Comparison of ENCODE assay signal across 1 cellular context in the genomic region with DNA sequence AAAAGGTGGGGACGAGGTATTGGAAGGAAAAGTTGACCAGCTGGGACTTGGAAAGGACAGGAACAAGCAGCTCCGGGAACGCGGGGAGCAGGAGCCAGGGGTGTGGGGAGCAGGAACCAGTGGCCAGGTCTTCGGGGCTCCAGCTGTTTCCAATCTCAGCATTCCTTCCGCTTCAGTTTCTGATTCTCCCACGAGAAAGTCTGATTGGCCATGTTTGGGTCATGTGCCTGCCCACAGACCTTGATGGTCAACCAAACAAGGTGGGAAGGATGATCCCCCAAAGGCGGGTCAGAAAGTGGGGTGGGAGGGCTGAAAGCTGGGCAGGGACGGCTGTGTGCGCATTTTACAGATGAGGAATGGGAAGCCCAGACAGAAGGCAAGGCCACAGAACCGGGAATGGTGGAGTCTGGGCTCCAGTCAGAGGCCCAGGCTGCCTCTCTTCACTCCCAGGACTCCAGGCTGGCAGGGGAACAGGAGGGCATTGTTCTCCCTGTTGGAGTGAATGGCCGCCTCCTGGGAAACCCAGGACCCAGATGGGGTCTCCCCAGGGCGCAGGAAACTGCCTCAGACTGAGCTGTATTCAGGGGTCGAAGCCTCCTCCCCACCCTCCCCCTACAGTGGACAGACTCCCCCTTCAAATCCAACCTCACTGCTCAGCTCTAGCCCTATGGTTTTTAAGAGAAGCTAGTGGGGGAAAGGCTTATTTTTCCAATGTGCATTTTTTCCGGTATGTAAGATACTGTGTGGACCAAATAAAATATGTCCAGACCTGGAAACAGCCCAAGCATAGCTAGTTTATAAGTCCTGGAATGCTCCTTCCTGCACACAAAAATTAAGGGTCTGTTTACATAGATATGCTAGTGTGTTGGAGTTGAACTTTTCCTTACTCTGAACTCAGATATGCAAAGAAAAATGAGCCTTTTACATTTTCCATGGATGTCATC.
TF ChIP-seq lines count a peak whose summit lies in the region.

No MANE protein-coding gene starts in this region.

TF ChIP-seq in HepG2, 621 proteins besides CTCF, POLR2A, EP300 and RAD21 (continued from another document and continues in another):
- TF ChIP-seq, protein P1, sequence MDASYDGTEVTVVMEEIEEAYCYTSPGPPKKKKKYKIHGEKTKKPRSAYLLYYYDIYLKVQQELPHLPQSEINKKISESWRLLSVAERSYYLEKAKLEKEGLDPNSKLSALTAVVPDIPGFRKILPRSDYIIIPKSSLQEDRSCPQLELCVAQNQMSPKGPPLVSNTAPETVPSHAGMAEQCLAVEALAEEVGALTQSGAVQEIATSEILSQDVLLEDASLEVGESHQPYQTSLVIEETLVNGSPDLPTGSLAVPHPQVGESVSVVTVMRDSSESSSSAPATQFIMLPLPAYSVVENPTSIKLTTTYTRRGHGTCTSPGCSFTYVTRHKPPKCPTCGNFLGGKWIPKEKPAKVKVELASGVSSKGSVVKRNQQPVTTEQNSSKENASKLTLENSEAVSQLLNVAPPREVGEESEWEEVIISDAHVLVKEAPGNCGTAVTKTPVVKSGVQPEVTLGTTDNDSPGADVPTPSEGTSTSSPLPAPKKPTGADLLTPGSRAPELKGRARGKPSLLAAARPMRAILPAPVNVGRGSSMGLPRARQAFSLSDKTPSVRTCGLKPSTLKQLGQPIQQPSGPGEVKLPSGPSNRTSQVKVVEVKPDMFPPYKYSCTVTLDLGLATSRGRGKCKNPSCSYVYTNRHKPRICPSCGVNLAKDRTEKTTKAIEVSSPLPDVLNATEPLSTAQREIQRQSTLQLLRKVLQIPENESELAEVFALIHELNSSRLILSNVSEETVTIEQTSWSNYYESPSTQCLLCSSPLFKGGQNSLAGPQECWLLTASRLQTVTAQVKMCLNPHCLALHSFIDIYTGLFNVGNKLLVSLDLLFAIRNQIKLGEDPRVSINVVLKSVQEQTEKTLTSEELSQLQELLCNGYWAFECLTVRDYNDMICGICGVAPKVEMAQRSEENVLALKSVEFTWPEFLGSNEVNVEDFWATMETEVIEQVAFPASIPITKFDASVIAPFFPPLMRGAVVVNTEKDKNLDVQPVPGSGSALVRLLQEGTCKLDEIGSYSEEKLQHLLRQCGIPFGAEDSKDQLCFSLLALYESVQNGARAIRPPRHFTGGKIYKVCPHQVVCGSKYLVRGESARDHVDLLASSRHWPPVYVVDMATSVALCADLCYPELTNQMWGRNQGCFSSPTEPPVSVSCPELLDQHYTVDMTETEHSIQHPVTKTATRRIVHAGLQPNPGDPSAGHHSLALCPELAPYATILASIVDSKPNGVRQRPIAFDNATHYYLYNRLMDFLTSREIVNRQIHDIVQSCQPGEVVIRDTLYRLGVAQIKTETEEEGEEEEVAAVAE (CRISPR knock-in tag; IDR thresholded peaks at IDR 0.05; ENCODE audit: borderline replicate concordance), result no peak
- TF ChIP-seq TRIM24 (CRISPR knock-in tag; IDR thresholded peaks at IDR 0.05) (no peak), ZFY (CRISPR knock-in tag; IDR thresholded peaks at IDR 0.05) (no peak; the same call in 1 of the 2 replicates), ZNF121 (CRISPR knock-in tag; IDR thresholded peaks at IDR 0.05) (no peak), ZNF562 (CRISPR knock-in tag; IDR thresholded peaks at IDR 0.05; ENCODE audit: borderline replicate concordance) (no peak), ZSCAN30 (CRISPR knock-in tag; IDR thresholded peaks at IDR 0.05) (no peak), EED (CRISPR knock-in tag; IDR thresholded peaks at IDR 0.05) (no peak), ADNP (CRISPR knock-in tag; IDR thresholded peaks at IDR 0.05) (0 out of 2 replicates have a peak, but pooled peaks have one; percentile 6), NR3C1 (CRISPR knock-in tag; IDR thresholded peaks at IDR 0.05) (no peak), TARDBP (CRISPR knock-in tag; IDR thresholded peaks at IDR 0.05) (no peak), STAG1 (CRISPR knock-in tag; IDR thresholded peaks at IDR 0.05) (no peak), TAF1 (CRISPR knock-in tag; IDR thresholded peaks at IDR 0.05) (no peak), MED13 (CRISPR knock-in tag; IDR thresholded peaks at IDR 0.05) (no peak), ZNF138 (CRISPR knock-in tag; IDR thresholded peaks at IDR 0.05; ENCODE audit: low read depth) (no peak), ZFP36L2 (CRISPR knock-in tag; IDR thresholded peaks at IDR 0.05) (no peak), XRCC5 (optimal IDR thresholded peaks at IDR 0.05; ENCODE audit: low read length) (peak; percentile 44), MAZ (IDR thresholded peaks at IDR 0.05; ENCODE audit: borderline replicate concordance, low read depth, low read length) (no peak), MAZ (CRISPR knock-in tag; IDR thresholded peaks at IDR 0.05; ENCODE audit: low read depth) (no peak), ZNF143 (CRISPR knock-in tag; IDR thresholded peaks at IDR 0.05) (no peak), IRF2 (CRISPR knock-in tag; IDR thresholded peaks at IDR 0.05) (no peak), MIXL1 (CRISPR knock-in tag; IDR thresholded peaks at IDR 0.05) (no peak), ZMAT3 (CRISPR knock-in tag; conservative IDR thresholded peaks at IDR 0.05) (no peak), NFATC3 (CRISPR knock-in tag; IDR thresholded peaks at IDR 0.05) (no peak), FOXJ3 (CRISPR knock-in tag; IDR thresholded peaks at IDR 0.05; ENCODE audit: borderline replicate concordance) (no peak), ZFP41 (CRISPR knock-in tag; IDR thresholded peaks at IDR 0.05; ENCODE audit: borderline replicate concordance) (no peak), THAP11 (CRISPR knock-in tag; IDR thresholded peaks at IDR 0.05) (0 out of 2 replicates have a peak, but pooled peaks have one; percentile 8), ARNT2 (CRISPR knock-in tag; IDR thresholded peaks at IDR 0.05; ENCODE audit: low read depth) (no peak), POGZ (CRISPR knock-in tag; IDR thresholded peaks at IDR 0.05) (no peak), ZNF607 (CRISPR knock-in tag; IDR thresholded peaks at IDR 0.05; ENCODE audit: borderline replicate concordance) (no peak), ZNF160 (CRISPR knock-in tag; IDR thresholded peaks at IDR 0.05) (no peak), ELF3 (CRISPR knock-in tag; IDR thresholded peaks at IDR 0.05) (no peak), ZNF510 (CRISPR knock-in tag; IDR thresholded peaks at IDR 0.05; ENCODE audit: low read depth) (no peak), ZNF383 (CRISPR knock-in tag; IDR thresholded peaks at IDR 0.05; ENCODE audit: borderline replicate concordance) (no peak), NPAS2 (CRISPR knock-in tag; IDR thresholded peaks at IDR 0.05; ENCODE audit: borderline replicate concordance) (no peak)
- TF ChIP-seq, protein P2, sequence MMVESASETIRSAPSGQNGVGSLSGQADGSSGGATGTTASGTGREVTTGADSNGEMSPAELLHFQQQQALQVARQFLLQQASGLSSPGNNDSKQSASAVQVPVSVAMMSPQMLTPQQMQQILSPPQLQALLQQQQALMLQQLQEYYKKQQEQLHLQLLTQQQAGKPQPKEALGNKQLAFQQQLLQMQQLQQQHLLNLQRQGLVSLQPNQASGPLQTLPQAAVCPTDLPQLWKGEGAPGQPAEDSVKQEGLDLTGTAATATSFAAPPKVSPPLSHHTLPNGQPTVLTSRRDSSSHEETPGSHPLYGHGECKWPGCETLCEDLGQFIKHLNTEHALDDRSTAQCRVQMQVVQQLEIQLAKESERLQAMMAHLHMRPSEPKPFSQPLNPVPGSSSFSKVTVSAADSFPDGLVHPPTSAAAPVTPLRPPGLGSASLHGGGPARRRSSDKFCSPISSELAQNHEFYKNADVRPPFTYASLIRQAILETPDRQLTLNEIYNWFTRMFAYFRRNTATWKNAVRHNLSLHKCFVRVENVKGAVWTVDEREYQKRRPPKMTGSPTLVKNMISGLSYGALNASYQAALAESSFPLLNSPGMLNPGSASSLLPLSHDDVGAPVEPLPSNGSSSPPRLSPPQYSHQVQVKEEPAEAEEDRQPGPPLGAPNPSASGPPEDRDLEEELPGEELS (CRISPR knock-in tag; IDR thresholded peaks at IDR 0.05), result no peak
- TF ChIP-seq, protein P3, sequence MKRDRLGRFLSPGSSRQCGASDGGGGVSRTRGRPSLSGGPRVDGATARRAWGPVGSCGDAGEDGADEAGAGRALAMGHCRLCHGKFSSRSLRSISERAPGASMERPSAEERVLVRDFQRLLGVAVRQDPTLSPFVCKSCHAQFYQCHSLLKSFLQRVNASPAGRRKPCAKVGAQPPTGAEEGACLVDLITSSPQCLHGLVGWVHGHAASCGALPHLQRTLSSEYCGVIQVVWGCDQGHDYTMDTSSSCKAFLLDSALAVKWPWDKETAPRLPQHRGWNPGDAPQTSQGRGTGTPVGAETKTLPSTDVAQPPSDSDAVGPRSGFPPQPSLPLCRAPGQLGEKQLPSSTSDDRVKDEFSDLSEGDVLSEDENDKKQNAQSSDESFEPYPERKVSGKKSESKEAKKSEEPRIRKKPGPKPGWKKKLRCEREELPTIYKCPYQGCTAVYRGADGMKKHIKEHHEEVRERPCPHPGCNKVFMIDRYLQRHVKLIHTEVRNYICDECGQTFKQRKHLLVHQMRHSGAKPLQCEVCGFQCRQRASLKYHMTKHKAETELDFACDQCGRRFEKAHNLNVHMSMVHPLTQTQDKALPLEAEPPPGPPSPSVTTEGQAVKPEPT (CRISPR knock-in tag; IDR thresholded peaks at IDR 0.05; ENCODE audit: low read depth), result no peak
- TF ChIP-seq, protein P4, sequence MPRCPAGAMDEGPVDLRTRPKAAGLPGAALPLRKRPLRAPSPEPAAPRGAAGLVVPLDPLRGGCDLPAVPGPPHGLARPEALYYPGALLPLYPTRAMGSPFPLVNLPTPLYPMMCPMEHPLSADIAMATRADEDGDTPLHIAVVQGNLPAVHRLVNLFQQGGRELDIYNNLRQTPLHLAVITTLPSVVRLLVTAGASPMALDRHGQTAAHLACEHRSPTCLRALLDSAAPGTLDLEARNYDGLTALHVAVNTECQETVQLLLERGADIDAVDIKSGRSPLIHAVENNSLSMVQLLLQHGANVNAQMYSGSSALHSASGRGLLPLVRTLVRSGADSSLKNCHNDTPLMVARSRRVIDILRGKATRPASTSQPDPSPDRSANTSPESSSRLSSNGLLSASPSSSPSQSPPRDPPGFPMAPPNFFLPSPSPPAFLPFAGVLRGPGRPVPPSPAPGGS (CRISPR knock-in tag; IDR thresholded peaks at IDR 0.05), result no peak
- TF ChIP-seq, protein P5, sequence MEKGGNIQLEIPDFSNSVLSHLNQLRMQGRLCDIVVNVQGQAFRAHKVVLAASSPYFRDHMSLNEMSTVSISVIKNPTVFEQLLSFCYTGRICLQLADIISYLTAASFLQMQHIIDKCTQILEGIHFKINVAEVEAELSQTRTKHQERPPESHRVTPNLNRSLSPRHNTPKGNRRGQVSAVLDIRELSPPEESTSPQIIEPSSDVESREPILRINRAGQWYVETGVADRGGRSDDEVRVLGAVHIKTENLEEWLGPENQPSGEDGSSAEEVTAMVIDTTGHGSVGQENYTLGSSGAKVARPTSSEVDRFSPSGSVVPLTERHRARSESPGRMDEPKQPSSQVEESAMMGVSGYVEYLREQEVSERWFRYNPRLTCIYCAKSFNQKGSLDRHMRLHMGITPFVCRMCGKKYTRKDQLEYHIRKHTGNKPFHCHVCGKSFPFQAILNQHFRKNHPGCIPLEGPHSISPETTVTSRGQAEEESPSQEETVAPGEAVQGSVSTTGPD (CRISPR knock-in tag; IDR thresholded peaks at IDR 0.05), result no peak
- TF ChIP-seq, protein P6, sequence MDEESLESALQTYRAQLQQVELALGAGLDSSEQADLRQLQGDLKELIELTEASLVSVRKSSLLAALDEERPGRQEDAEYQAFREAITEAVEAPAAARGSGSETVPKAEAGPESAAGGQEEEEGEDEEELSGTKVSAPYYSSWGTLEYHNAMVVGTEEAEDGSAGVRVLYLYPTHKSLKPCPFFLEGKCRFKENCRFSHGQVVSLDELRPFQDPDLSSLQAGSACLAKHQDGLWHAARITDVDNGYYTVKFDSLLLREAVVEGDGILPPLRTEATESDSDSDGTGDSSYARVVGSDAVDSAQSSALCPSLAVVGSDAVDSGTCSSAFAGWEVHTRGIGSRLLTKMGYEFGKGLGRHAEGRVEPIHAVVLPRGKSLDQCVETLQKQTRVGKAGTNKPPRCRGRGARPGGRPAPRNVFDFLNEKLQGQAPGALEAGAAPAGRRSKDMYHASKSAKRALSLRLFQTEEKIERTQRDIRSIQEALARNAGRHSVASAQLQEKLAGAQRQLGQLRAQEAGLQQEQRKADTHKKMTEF (CRISPR knock-in tag; IDR thresholded peaks at IDR 0.05), result no peak; the same call in 1 of the 2 replicates
- TF ChIP-seq, protein P7, sequence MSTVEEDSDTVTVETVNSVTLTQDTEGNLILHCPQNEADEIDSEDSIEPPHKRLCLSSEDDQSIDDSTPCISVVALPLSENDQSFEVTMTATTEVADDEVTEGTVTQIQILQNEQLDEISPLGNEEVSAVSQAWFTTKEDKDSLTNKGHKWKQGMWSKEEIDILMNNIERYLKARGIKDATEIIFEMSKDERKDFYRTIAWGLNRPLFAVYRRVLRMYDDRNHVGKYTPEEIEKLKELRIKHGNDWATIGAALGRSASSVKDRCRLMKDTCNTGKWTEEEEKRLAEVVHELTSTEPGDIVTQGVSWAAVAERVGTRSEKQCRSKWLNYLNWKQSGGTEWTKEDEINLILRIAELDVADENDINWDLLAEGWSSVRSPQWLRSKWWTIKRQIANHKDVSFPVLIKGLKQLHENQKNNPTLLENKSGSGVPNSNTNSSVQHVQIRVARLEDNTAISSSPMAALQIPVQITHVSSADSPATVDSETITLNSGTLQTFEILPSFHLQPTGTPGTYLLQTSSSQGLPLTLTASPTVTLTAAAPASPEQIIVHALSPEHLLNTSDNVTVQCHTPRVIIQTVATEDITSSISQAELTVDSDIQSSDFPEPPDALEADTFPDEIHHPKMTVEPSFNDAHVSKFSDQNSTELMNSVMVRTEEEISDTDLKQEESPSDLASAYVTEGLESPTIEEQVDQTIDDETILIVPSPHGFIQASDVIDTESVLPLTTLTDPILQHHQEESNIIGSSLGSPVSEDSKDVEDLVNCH (CRISPR knock-in tag; IDR thresholded peaks at IDR 0.05), result no peak
- TF ChIP-seq, protein P8, sequence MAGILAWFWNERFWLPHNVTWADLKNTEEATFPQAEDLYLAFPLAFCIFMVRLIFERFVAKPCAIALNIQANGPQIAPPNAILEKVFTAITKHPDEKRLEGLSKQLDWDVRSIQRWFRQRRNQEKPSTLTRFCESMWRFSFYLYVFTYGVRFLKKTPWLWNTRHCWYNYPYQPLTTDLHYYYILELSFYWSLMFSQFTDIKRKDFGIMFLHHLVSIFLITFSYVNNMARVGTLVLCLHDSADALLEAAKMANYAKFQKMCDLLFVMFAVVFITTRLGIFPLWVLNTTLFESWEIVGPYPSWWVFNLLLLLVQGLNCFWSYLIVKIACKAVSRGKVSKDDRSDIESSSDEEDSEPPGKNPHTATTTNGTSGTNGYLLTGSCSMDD (CRISPR knock-in tag; IDR thresholded peaks at IDR 0.05), result no peak
